In the genomic region with DNA sequence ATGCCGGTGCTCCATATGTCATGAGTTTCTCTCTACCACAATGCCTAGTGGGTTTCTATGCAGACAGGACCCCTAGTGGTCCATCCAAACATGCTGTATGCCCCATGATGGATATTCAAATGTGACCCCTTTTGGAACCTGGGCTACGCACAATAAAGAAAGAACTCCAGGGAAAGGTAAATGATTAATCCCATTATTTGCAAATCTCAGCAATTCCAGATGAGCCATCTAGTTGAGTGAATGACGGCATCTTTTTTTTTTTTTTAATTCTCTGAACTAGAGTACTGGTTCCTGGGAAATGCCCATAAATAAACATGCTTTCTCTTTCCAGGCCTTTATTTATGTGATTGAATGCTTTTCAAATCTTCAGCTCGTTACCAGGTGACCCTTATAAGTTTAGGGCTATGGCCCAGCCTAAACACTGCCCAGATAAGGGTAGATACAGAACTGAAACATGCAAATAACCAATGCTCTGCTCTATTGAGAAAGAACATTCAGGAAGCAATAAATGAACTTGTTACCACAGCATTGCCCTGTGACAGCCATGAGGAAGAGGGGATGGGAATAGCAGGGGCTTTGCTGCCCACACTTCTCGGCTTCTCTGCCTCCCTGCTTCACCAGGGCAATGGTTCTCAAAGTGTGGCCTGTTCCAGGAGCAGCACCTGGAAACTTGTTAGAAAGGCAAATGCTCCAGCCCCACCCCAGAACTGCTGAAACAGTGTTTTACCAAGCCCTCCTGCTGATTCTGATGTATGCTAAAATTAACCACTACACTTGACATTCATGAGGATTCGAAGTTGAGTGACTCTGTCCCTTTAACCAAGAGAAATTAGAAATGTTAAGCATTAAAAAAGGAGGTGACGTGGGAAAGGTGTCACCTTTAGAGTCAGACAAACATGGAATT, we compare ENCODE assay signal across 12 cellular contexts.
A peak's percentile ranks its signal among the peaks of the same experiment; 100 is the strongest.
DNase-seq lines count a peak whose midpoint lies in the region; ATAC-seq and TF ChIP-seq lines count a peak whose summit lies in the region.
"Had no signal": no experiment of that assay in that cellular context is flagged by ENCODE, and none has a peak within 500 bp of the region (broad histone marks: within the 10 kb centered on the region; RNA-seq: fewer than 3 reads in every experiment).

No MANE protein-coding gene starts in this region.

- ATAC-seq in GM19372 (IDR thresholded peaks at IDR 0.05; ENCODE audit: low read depth, unreplicated experiment) (peak; percentile 93), HG02884 (IDR thresholded peaks at IDR 0.05; ENCODE audit: unreplicated experiment) (peak; percentile 75)
- ATAC-seq: stimulated activated effector memory CD8-positive, alpha-beta T cell treated with anti-CD3 and anti-CD28 coated beads, Interleukin-12 subunit alpha, Interleukin-12 subunit beta, amount 100 ng/mL, for 72 hours had no signal

- peak; percentile 21 for DNase-seq in GM10248 (ENCODE audit: extremely low spot score)
- peak; percentile 58 for DNase-seq in MV-4-11 (lab: John Stamatoyannopoulos, UW)
- no peak for DNase-seq in GOT3 (lab: John Stamatoyannopoulos, UW)
- DNase-seq in NCI-H774 (lab: John Stamatoyannopoulos, UW), result no peak
- no peak for DNase-seq in ACHN
- no peak for DNase-seq in activated CD8-positive, alpha-beta memory T cell treated with anti-CD3 and anti-CD28 coated beads, Interleukin-2, amount 50 U/mL, for 48 hours
- DNase-seq: activated T-cell treated with anti-CD3 and anti-CD28 coated beads for 4 hours, NCI-H69, small intestine had no signal

- CTCF ChIA-PET in GM10248 (lab: Yijun Ruan, JAX), result interaction anchor here (1.3 kb wide), 1 partner anchor 9 kb away, joined by 3 read pairs; no protein-coding TSS in a partner anchor

- POLR2A ChIA-PET in GM10248 (lab: Yijun Ruan, JAX), result no interaction called here

- in situ Hi-C loops in ACHN (cut with HindIII; ENCODE audit: low pct_ligation_motif_present, low pct_unique_long_range_greater_than_20kb, low sequenced_read_pairs), result no loop called here

- no peak for TF ChIP-seq CTCF in GM10248 (IDR thresholded peaks at IDR 0.05; ENCODE audit: control extremely low read depth, extremely low read depth, low read depth, missing control alignments)

Comparison
In these comparisons a context has a peak if more than half of its experiments do, and no peak if none do; other contexts are left out.
1. DNase-seq: peak in GM10248 (single experiment) and MV-4-11 (single experiment); none in GOT3 (single experiment), NCI-H774 (single experiment), ACHN (single experiment) and activated CD8-positive, alpha-beta memory T cell treated with anti-CD3 and anti-CD28 coated beads, Interleukin-2, amount 50 U/mL, for 48 hours (single experiment).